Comparison of ENCODE assay signal across 20 cellular contexts in the genomic region with DNA sequence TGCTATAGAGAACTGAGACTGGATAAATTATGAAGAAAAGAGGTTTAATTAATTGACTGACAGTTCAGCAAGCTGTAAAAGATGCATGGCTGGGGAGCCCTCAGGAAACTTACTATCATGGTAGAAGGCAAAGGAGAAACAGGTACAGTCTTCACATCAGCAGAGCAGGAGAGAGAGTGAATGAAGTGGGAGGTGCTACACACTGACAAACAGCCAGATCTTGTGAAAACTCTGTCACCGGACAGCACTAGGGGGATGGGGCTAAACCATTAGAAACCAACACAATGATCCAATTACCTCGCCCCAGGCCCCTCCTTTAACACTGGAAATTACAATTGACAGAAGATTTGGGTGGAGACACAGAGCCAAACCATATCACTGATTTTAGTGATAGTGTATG.
"Had no signal": no experiment of that assay in that cellular context is flagged by ENCODE, and none has a peak within 500 bp of the region (broad histone marks: within the 10 kb centered on the region; RNA-seq: fewer than 3 reads in every experiment).

No MANE protein-coding gene starts in this region.

- H3K4me1 ChIP-seq: adrenal gland had no signal

- H3K27ac Mint-ChIP-seq: activated CD4-positive, alpha-beta memory T cell treated with anti-CD3 and anti-CD28 coated beads, Interleukin-2, amount 10 ng/mL, durations not matched to agents 7 days and 5 days; activated CD4-positive, alpha-beta T cell treated with anti-CD3 and anti-CD28 coated beads for 36 hours; activated naive CD8-positive, alpha-beta T cell treated with anti-CD3 and anti-CD28 coated beads, Interleukin-2, amount 10 ng/mL, durations not matched to agents 7 days and 5 days; T-cell had no signal

- H3K9me3 Mint-ChIP-seq: activated CD4-positive, alpha-beta memory T cell treated with anti-CD3 and anti-CD28 coated beads, Interleukin-2, amount 10 ng/mL, durations not matched to agents 7 days and 5 days; activated naive CD8-positive, alpha-beta T cell treated with anti-CD3 and anti-CD28 coated beads, Interleukin-2, amount 10 ng/mL, durations not matched to agents 7 days and 5 days had no signal

- H3K4me1 Mint-ChIP-seq: activated CD4-positive, alpha-beta memory T cell treated with anti-CD3 and anti-CD28 coated beads, Interleukin-2, amount 10 ng/mL, durations not matched to agents 7 days and 5 days; activated CD4-positive, alpha-beta T cell treated with anti-CD3 and anti-CD28 coated beads for 36 hours; activated naive CD8-positive, alpha-beta T cell treated with anti-CD3 and anti-CD28 coated beads, Interleukin-2, amount 10 ng/mL, durations not matched to agents 7 days and 5 days; T-cell had no signal

- H3K9me3 ChIP-seq: adrenal gland had no signal

- ATAC-seq: activated CD4-positive, alpha-beta T cell treated with anti-CD3 and anti-CD28 coated beads for 36 hours; T-cell had no signal

- H3K27me3 Mint-ChIP-seq: activated CD4-positive, alpha-beta memory T cell treated with anti-CD3 and anti-CD28 coated beads, Interleukin-2, amount 10 ng/mL, durations not matched to agents 7 days and 5 days; activated CD4-positive, alpha-beta T cell treated with anti-CD3 and anti-CD28 coated beads for 36 hours; activated naive CD8-positive, alpha-beta T cell treated with anti-CD3 and anti-CD28 coated beads, Interleukin-2, amount 10 ng/mL, durations not matched to agents 7 days and 5 days; T-cell had no signal

- H3K36me3 Mint-ChIP-seq: activated naive CD8-positive, alpha-beta T cell treated with anti-CD3 and anti-CD28 coated beads, Interleukin-2, amount 10 ng/mL, durations not matched to agents 7 days and 5 days; T-cell had no signal

- H3K27me3 ChIP-seq: adrenal gland had no signal

- H3K36me3 ChIP-seq: adrenal gland had no signal

- H3K4me3 ChIP-seq: adrenal gland had no signal

- H3K27ac ChIP-seq: adrenal gland, VCaP had no signal

- H3K4me3 Mint-ChIP-seq: activated CD4-positive, alpha-beta memory T cell treated with anti-CD3 and anti-CD28 coated beads, Interleukin-2, amount 10 ng/mL, durations not matched to agents 7 days and 5 days; activated CD4-positive, alpha-beta T cell treated with anti-CD3 and anti-CD28 coated beads for 36 hours; activated naive CD8-positive, alpha-beta T cell treated with anti-CD3 and anti-CD28 coated beads, Interleukin-2, amount 10 ng/mL, durations not matched to agents 7 days and 5 days; T-cell had no signal

- DNase-seq: activated CD4-positive, alpha-beta memory T cell treated with anti-CD3 and anti-CD28 coated beads, Interleukin-2, amount 10 ng/mL, durations not matched to agents 7 days and 5 days; activated CD4-positive, alpha-beta T cell treated with anti-CD3 and anti-CD28 coated beads for 36 hours; activated CD4-positive, alpha-beta T cell treated with anti-CD3 and anti-CD28 coated beads, Interleukin-2, amount 50 U/mL, for 1 hour; activated CD8-positive, alpha-beta memory T cell treated with anti-CD3 and anti-CD28 coated beads, Interleukin-2, amount 50 U/mL, for 4 hours; activated naive CD4-positive, alpha-beta T cell treated with anti-CD3 and anti-CD28 coated beads, Interleukin-2, amount 50 U/mL, for 16 hours; activated naive CD8-positive, alpha-beta T cell treated with anti-CD3 and anti-CD28 coated beads, Interleukin-2, amount 10 ng/mL, durations not matched to agents 7 days and 5 days; adrenal gland; anterior cingulate cortex; caudate nucleus; MM.1S; NCI-H1105 treated with DMSO at 0.1 percent for 48 hours; NCI-H1436 treated with DMSO at 0.1 percent for 48 hours; NCI-H187; NCI-H2081; NCI-H446; NCI-H524; SIG-M5; T-cell; T-helper 2 cell had no signal
